Comparison of ENCODE assay signal across 17 cellular contexts in the genomic region with DNA sequence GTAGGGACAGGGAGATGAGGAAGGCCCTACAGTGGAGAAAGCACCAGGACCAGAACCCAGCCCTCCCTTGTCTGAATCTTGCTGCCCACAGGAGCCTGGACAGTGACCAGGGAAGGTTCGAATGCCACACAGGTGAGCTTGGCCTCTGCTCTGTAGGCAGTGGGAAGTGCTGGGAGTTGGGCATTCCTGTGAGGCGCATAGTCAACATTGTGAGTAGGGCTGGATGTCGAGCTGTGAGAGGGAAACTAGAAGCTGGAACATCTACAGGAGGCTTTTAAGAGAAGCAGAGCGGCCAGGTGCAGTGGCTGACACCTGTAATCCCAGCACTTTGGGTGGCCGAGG. TPM values are rescaled to one million over a fixed set of nuclear protein-coding genes. Genes with fewer than 3 reads are reported as not detected.
"Had no signal": no experiment of that assay in that cellular context is flagged by ENCODE, and none has a peak within 500 bp of the region (broad histone marks: within the 10 kb centered on the region; RNA-seq: fewer than 3 reads in every experiment).

No MANE protein-coding gene starts in this region.

- H3K27ac ChIP-seq: coronary artery, skin epidermis, thoracic aorta had no signal

- DNase-seq: activated CD4-positive, alpha-beta memory T cell treated with anti-CD3 and anti-CD28 coated beads, Interleukin-2, amount 10 ng/mL, durations not matched to agents 7 days and 5 days; activated CD4-positive, alpha-beta T cell treated with anti-CD3 and anti-CD28 coated beads for 36 hours; activated naive CD4-positive, alpha-beta T cell treated with anti-CD3 and anti-CD28 coated beads for 36 hours; activated T-cell treated with anti-CD3 and anti-CD28 coated beads, Interleukin-2, amount 50 U/mL, for 24 hours; anterior cingulate cortex; foreskin melanocyte; glutamatergic neuron; hypothalamus; islet precursor cell; nephron progenitor cell; occipital lobe; stimulated activated CD4-positive, alpha-beta T cell treated with anti-CD3 and anti-CD28 coated beads, Interleukin-15, amount 100 ng/mL, for 24 hours; stimulated activated CD4-positive, alpha-beta T cell treated with anti-CD3 and anti-CD28 coated beads, Interleukin-2, amount 100 ng/mL, for 48 hours had no signal

- H3K36me3 ChIP-seq: thoracic aorta had no signal

- ATAC-seq: activated CD4-positive, alpha-beta T cell treated with anti-CD3 and anti-CD28 coated beads for 36 hours; WTC11 had no signal

- H3K4me3 ChIP-seq: coronary artery, skin epidermis, thoracic aorta had no signal

- H3K9me3 ChIP-seq: thoracic aorta had no signal

RNA-seq across cellular contexts. Expression of a gene that starts 47.8 kb away (rescaled TPM):
- total RNA-seq: thoracic aorta, WTC11 had no signal
